Comparison of ENCODE assay signal across 18 cellular contexts in the genomic region with DNA sequence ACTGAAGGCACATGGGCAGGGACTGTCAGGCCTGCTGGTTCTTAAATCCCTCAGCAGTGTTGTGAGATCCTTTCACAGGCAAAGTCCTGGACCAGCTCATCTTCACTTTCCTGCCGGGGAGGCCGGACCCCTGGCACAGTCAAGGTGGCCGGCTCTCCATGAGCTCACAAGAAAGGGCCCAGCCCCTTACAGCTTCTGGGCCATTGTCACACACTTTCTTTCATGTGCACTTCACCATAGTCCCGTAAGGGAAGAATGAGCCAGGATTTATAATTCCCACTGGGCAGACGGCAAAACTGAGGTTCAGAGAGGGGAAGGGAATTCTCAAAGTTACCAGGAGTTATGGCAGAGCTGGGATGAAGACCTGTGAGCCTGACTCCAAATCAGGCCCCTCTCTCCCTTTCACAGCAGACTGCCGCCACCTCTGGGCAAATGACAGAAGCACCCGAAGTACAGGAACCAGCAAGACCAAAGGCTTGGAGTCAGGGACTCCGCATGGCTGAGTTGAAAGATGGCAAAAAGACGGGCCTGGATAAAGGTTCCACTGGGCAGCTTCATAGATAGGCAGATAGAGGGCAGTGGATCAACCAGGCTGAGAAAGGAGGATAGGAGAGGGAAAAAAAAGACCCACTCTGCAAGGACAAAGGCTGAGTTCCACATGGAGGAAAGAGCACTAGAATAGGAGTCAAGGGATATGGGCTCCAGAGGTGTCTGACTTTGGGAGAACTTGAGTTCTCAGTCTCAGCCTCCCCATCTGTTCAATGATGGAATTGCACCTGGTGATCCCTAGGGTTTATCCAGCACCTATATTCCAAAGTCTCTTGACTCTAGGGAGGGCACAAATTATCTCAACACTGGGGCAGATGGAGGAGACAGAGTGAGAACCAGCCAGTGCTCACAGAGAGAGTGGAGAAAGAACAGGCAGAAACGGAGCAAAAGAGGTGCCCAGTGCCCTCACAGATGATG.
DNase-seq lines count a peak whose midpoint lies in the region; ATAC-seq and TF ChIP-seq lines count a peak whose summit lies in the region.
"Had no signal": no experiment of that assay in that cellular context is flagged by ENCODE, and none has a peak within 500 bp of the region (broad histone marks: within the 10 kb centered on the region; RNA-seq: fewer than 3 reads in every experiment).

No MANE protein-coding gene starts in this region.

- H3K9me3 ChIP-seq in cardiac muscle cell (ENCODE audit: low read depth), result no peaks in the 10 kb centered on the region
- H3K9me3 ChIP-seq in PC-3 (ENCODE audit: low read length), result no peaks in the 10 kb centered on the region
- H3K9me3 ChIP-seq: tibial artery had no signal

- TF ChIP-seq CTCF in cardiac muscle cell (IDR thresholded peaks at IDR 0.05; ENCODE audit: low read depth, low read length) (peak; percentile 17), PC-3 (conservative IDR thresholded peaks at IDR 0.05; ENCODE audit: low read depth, low read length) (peak; percentile 24; the same call in 1 of the 2 replicates), foreskin keratinocyte (conservative IDR thresholded peaks at IDR 0.05) (peak; percentile 28)

- H3K36me3 ChIP-seq in cardiac muscle cell, result no peaks in the 10 kb centered on the region
- no peaks in the 10 kb centered on the region for H3K36me3 ChIP-seq in PC-3 (ENCODE audit: low read depth, low read length)
- H3K36me3 ChIP-seq: tibial artery had no signal

- peaks cover 56 to 76% of the 10 kb centered on the region in 2 donors for H3K36me3 Mint-ChIP-seq in stimulated activated naive B cell treated with anti-CD40 and anti-IgM and Interleukin-4, amounts not matched to agents 10 μg/mL and 1 μg/mL and 100 μg/mL, for 72 hours
- H3K36me3 Mint-ChIP-seq in effector memory CD8-positive, alpha-beta T cell (ENCODE audit: insufficient read depth), result peaks cover 2% of the 10 kb centered on the region

- H3K27me3 ChIP-seq in cardiac muscle cell (peaks cover 93% of the 10 kb centered on the region), PC-3 (ENCODE audit: low read length) (peaks cover 31% of the 10 kb centered on the region), foreskin keratinocyte (peaks cover 77% of the 10 kb centered on the region)

- no peak for ATAC-seq in Right ventricle myocardium superior (ENCODE audit: poor library complexity)
- no peak for ATAC-seq in PC-3
- ATAC-seq in foreskin keratinocyte, result no peak
- no peak for ATAC-seq in stimulated activated naive B cell treated with anti-CD40 and anti-IgM and Interleukin-4, amounts not matched to agents 10 μg/mL and 1 μg/mL and 100 μg/mL, for 72 hours (replicated peaks)
- no peak for ATAC-seq in effector memory CD8-positive, alpha-beta T cell (replicated peaks)
- ATAC-seq in HG02798 (IDR thresholded peaks at IDR 0.05; ENCODE audit: poor library complexity, unreplicated experiment), result no peak
- ATAC-seq: GM12878 had no signal

- DNase-seq in cardiac muscle cell (ENCODE audit: low read depth in 1 of 2, low spot score in 1 of 2) (peak in 1 of 2 donors; percentile 40), Right ventricle myocardium superior (no peak), PC-3 (peak; percentile 14), foreskin keratinocyte (no peak), foreskin melanocyte (no peak)
- DNase-seq in stimulated activated naive B cell treated with anti-CD40 and anti-IgM and Interleukin-4, amounts not matched to agents 10 μg/mL and 1 μg/mL and 100 μg/mL, for 72 hours, result no peak
- no peak for DNase-seq in effector memory CD8-positive, alpha-beta T cell
- DNase-seq: activated CD4-positive, alpha-beta T cell treated with anti-CD3 and anti-CD28 coated beads, Interleukin-2, amount 10 ng/mL, durations not matched to agents 24 days and 14 days; aorta; DND-41; effector memory CD4-positive, alpha-beta T cell; NCI-H1048; NCI-H345; T-helper 1 cell; tibial artery had no signal

- H3F3A ChIP-seq in PC-3 (ENCODE audit: low read length, unreplicated experiment), result no peaks in the 10 kb centered on the region

- H2AFZ ChIP-seq in PC-3 (ENCODE audit: low read length), result no peak overlapping the region

- H3K4me1 ChIP-seq in cardiac muscle cell (ENCODE audit: low read depth), result no peaks in the 10 kb centered on the region
- peaks cover 10% of the 10 kb centered on the region; the same call in 1 of the 2 replicates for H3K4me1 ChIP-seq in PC-3 (ENCODE audit: insufficient read depth, low read length)
- H3K4me1 ChIP-seq in foreskin keratinocyte, result no peaks in the 10 kb centered on the region
- H3K4me1 ChIP-seq: tibial artery had no signal

- H3K9me3 Mint-ChIP-seq in stimulated activated naive B cell treated with anti-CD40 and anti-IgM and Interleukin-4, amounts not matched to agents 10 μg/mL and 1 μg/mL and 100 μg/mL, for 72 hours, result no peaks in the 10 kb centered on the region
- H3K9me3 Mint-ChIP-seq in effector memory CD8-positive, alpha-beta T cell, result no peaks in the 10 kb centered on the region
- H3K9me3 Mint-ChIP-seq: activated CD4-positive, alpha-beta T cell treated with anti-CD3 and anti-CD28 coated beads, Interleukin-2, amount 10 ng/mL, durations not matched to agents 24 days and 14 days; activated T-helper 1 cell treated with anti-CD3 and anti-CD28 coated beads, Interleukin-12 subunit alpha, Interleukin-12 subunit beta, Interleukin-2, Interleukin-4 antibody, amounts not matched to agents 30 ng/mL and 10 ng/mL and 1 ng/mL, durations not matched to agents 14 hours and 24 hours and 36 hours had no signal

- no peaks in the 10 kb centered on the region for H4K20me1 ChIP-seq in PC-3 (ENCODE audit: low read length)

- BruUV-seq in PC-3 (replicated peaks; lab: Mats Ljungman, UMichigan), result no TSS peak

- POLR2A ChIA-PET in PC-3 (lab: Charles Lee; ENCODE audit: unreplicated experiment), result no interaction called here

- CTCF ChIA-PET in PC-3 (lab: Charles Lee), result no interaction called here

- peak overlapping the region; percentile 81 for H3K27ac Mint-ChIP-seq in stimulated activated naive B cell treated with anti-CD40 and anti-IgM and Interleukin-4, amounts not matched to agents 10 μg/mL and 1 μg/mL and 100 μg/mL, for 72 hours
- H3K27ac Mint-ChIP-seq in effector memory CD8-positive, alpha-beta T cell, result no peak overlapping the region
- H3K27ac Mint-ChIP-seq: activated CD4-positive, alpha-beta T cell treated with anti-CD3 and anti-CD28 coated beads, Interleukin-2, amount 10 ng/mL, durations not matched to agents 24 days and 14 days; activated T-helper 1 cell treated with anti-CD3 and anti-CD28 coated beads, Interleukin-12 subunit alpha, Interleukin-12 subunit beta, Interleukin-2, Interleukin-4 antibody, amounts not matched to agents 30 ng/mL and 10 ng/mL and 1 ng/mL, durations not matched to agents 14 hours and 24 hours and 36 hours had no signal

- intact Hi-C loops in Right ventricle myocardium superior (cut with DNase I), result no loop called here
- intact Hi-C loops in PC-3 (cut with micrococcal nuclease), result no loop called here

- no peaks in the 10 kb centered on the region for H3K9me2 ChIP-seq in PC-3 (replicated peaks; ENCODE audit: low read length)

- no peaks in the 10 kb centered on the region for H3K79me2 ChIP-seq in PC-3 (ENCODE audit: low read length)

- H3K4me3 Mint-ChIP-seq in stimulated activated naive B cell treated with anti-CD40 and anti-IgM and Interleukin-4, amounts not matched to agents 10 μg/mL and 1 μg/mL and 100 μg/mL, for 72 hours, result no peak overlapping the region
- no peak overlapping the region for H3K4me3 Mint-ChIP-seq in effector memory CD8-positive, alpha-beta T cell
- H3K4me3 Mint-ChIP-seq: activated CD4-positive, alpha-beta T cell treated with anti-CD3 and anti-CD28 coated beads, Interleukin-2, amount 10 ng/mL, durations not matched to agents 24 days and 14 days; activated T-helper 1 cell treated with anti-CD3 and anti-CD28 coated beads, Interleukin-12 subunit alpha, Interleukin-12 subunit beta, Interleukin-2, Interleukin-4 antibody, amounts not matched to agents 30 ng/mL and 10 ng/mL and 1 ng/mL, durations not matched to agents 14 hours and 24 hours and 36 hours had no signal

- no peak overlapping the region for H3K27ac ChIP-seq in cardiac muscle cell
- H3K27ac ChIP-seq in PC-3 (ENCODE audit: low read length), result no peak overlapping the region
- no peak overlapping the region for H3K27ac ChIP-seq in foreskin keratinocyte
- H3K27ac ChIP-seq: tibial artery had no signal

- no peak overlapping the region for H3K4me2 ChIP-seq in PC-3 (ENCODE audit: low read length)

- peaks cover 58 to 87% of the 10 kb centered on the region in 2 donors for H3K4me1 Mint-ChIP-seq in stimulated activated naive B cell treated with anti-CD40 and anti-IgM and Interleukin-4, amounts not matched to agents 10 μg/mL and 1 μg/mL and 100 μg/mL, for 72 hours
- peaks cover 2 to 3% of the 10 kb centered on the region in 2 donors for H3K4me1 Mint-ChIP-seq in effector memory CD8-positive, alpha-beta T cell (ENCODE audit: low read depth in 2 of 2)

- H3K9ac ChIP-seq in PC-3 (ENCODE audit: low read length), result no peak overlapping the region

- H3K4me3 ChIP-seq in cardiac muscle cell (no peak overlapping the region), PC-3 (ENCODE audit: low read length) (no peak overlapping the region)
- H3K4me3 ChIP-seq: GM12878, tibial artery had no signal

- no peaks in the 10 kb centered on the region for H3K27me3 Mint-ChIP-seq in stimulated activated naive B cell treated with anti-CD40 and anti-IgM and Interleukin-4, amounts not matched to agents 10 μg/mL and 1 μg/mL and 100 μg/mL, for 72 hours
- H3K27me3 Mint-ChIP-seq in effector memory CD8-positive, alpha-beta T cell, result peaks cover 51 to 61% of the 10 kb centered on the region in 2 donors
